In the genomic region with DNA sequence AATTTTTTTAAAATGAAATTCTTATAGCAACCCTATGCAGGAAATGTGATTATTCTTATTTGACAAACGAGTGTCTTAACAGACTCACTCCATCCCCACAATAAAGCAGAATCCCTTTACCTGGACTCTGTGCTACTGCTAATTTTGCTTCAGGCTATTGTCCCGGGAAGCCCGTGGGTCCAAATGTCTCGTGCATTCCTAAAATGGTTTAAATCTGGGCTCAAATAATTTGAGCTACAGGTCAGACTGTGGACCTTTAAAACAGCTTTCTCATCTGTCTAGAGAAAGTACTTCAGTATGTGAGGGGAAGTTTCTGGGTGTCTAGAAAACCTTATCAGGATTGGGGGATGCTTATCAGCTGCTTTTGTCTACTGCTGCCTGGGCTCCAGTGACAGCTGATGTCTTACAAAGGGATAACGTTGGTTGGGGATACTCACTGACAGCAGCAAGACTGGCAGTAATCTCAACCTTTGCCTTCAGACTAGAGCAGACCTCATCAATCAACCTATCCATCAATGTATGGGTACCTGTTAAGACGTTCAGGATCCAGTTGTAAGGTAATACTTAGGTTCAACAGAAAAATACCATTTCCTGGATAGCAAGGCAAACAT, we compare ENCODE assay signal across 22 cellular contexts.
"Had no signal": no experiment of that assay in that cellular context is flagged by ENCODE, and none has a peak within 500 bp of the region (broad histone marks: within the 10 kb centered on the region; RNA-seq: fewer than 3 reads in every experiment).

No MANE protein-coding gene starts in this region.

- ATAC-seq: activated T-helper 17 cell treated with anti-CD3 and anti-CD28 coated beads, Interleukin-2, amount 50 U/mL, for 72 hours; effector memory CD8-positive, alpha-beta T cell; esophagus mucosa; gastrocnemius medialis; left colon; lower lobe of right lung; psoas muscle had no signal

- DNase-seq: activated T-cell treated with anti-CD3 and anti-CD28 coated beads, Interleukin-2, amount 50 U/mL, for 1 hour; adrenal gland; brain microvascular endothelial cell; effector memory CD8-positive, alpha-beta T cell; gastrocnemius medialis; hippocampal formation; left colon; lower lobe of right lung; naive thymus-derived CD8-positive, alpha-beta T cell; ovary; psoas muscle; spleen; stimulated activated CD4-positive, alpha-beta T cell treated with anti-CD3 and anti-CD28 coated beads, Interleukin-4, amount 100 ng/mL, for 1 hour; stimulated activated naive CD4-positive, alpha-beta T cell treated with Interleukin-2 at 50 U/mL for 16 hours; T-helper 9 cell had no signal

- FAIRE-seq: colon, endothelial cell of umbilical vein, islet of Langerhans had no signal

- H3K9me3 ChIP-seq: adrenal gland, ascending aorta, gastrocnemius medialis, lower lobe of right lung, ovary, psoas muscle, right atrium auricular region had no signal

- H3K27me3 ChIP-seq: adrenal gland, ascending aorta, brain microvascular endothelial cell, gastrocnemius medialis, ovary, right atrium auricular region, spleen had no signal

- H3K4me1 ChIP-seq: adrenal gland, lower lobe of right lung had no signal

- H3K36me3 ChIP-seq: adrenal gland, ascending aorta, brain microvascular endothelial cell, gastrocnemius medialis, lower lobe of right lung, ovary, right atrium auricular region, spleen had no signal

- H3K4me3 ChIP-seq: adrenal gland, ascending aorta, gastrocnemius medialis, lower lobe of right lung, ovary, psoas muscle, right atrium auricular region, spleen had no signal

- H3K27ac ChIP-seq: adrenal gland, ascending aorta, brain microvascular endothelial cell, gastrocnemius medialis, lower lobe of right lung, ovary, psoas muscle, right atrium auricular region, spleen had no signal
